Comparison of ENCODE assay signal across 8 cellular contexts in the genomic region with DNA sequence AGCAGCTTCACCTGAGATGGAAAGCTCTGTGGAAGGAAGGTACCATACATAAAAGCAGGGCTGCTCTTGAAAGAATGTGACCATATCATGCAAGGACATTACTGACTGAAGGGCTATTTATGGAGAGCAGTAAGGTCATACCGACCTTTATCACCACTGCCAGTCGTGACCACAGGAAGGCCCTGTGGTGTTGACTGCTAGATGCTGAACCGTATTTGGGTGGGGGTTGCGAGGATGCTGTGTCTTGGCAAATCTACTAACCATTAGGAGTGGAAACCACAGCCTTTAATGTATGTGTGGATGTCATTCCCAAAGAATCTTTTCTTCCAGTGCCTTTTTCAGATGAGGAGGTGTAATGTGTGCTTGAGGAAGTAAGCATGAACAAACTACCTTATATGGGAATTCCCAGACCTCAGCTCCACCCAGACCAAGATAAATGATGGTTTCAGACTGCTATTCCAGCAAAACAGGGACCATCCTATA.
DNase-seq lines count a peak whose midpoint lies in the region; ATAC-seq and TF ChIP-seq lines count a peak whose summit lies in the region.

No MANE protein-coding gene starts in this region.

- H3K27ac Mint-ChIP-seq in activated T-helper 17 cell treated with anti-CD3 and anti-CD28 coated beads, Interleukin-2, amount 50 U/mL, for 72 hours, result peak overlapping the region; percentile 89
- H3K27ac Mint-ChIP-seq in immature natural killer cell, result peak overlapping the region; percentile 43 to 77 (median 66)

- no peak for TF ChIP-seq POLR2A in tibial nerve (IDR thresholded peaks at IDR 0.05)

- H3K36me3 Mint-ChIP-seq in activated T-helper 17 cell treated with anti-CD3 and anti-CD28 coated beads, Interleukin-2, amount 50 U/mL, for 72 hours (ENCODE audit: low read depth), result no peaks in the 10 kb centered on the region
- no peaks in the 10 kb centered on the region for H3K36me3 Mint-ChIP-seq in immature natural killer cell

- DNase-seq in AG10803 (ENCODE audit: low read depth) (peak; percentile 96), HT-29 (ENCODE audit: low spot score) (peak; percentile 36), immature natural killer cell (peak; percentile 26 to 31 (median 31)), tibial nerve (ENCODE audit: low spot score in 2 of 2) (no peak), middle frontal gyrus (ENCODE audit: extremely low spot score, low spot score) (no peak)

- H3K27ac ChIP-seq in tibial nerve, result peak overlapping the region in 3 of 4 donors; percentile 31 to 85 (median 83)

- TF ChIP-seq CTCF in AG10803 (conservative IDR thresholded peaks at IDR 0.05; ENCODE audit: low read length) (no peak), tibial nerve (IDR thresholded peaks at IDR 0.05) (no peak)

- WGBS in tibial nerve, 2 donors, result 49 to 58% methylated on average over 4 of the region's 4 CpGs

- H3K27me3 ChIP-seq in tibial nerve, result no peaks in the 10 kb centered on the region

- TF ChIP-seq EP300 in tibial nerve (IDR thresholded peaks at IDR 0.05), result no peak

- no peaks in the 10 kb centered on the region for H3K27me3 Mint-ChIP-seq in activated T-helper 17 cell treated with anti-CD3 and anti-CD28 coated beads, Interleukin-2, amount 50 U/mL, for 72 hours
- H3K27me3 Mint-ChIP-seq in immature natural killer cell (ENCODE audit: low read depth in 3 of 3), result peaks cover 0 to 3% (median 0%) of the 10 kb centered on the region in 3 donors

- ATAC-seq in GM19438 (IDR thresholded peaks at IDR 0.05; ENCODE audit: low read depth, unreplicated experiment) (peak; percentile 53), GM21360 (IDR thresholded peaks at IDR 0.05; ENCODE audit: unreplicated experiment) (no peak)
- peak; percentile 72 for ATAC-seq in activated T-helper 17 cell treated with anti-CD3 and anti-CD28 coated beads, Interleukin-2, amount 50 U/mL, for 72 hours (replicated peaks)

- no peaks in the 10 kb centered on the region for H3K9me3 ChIP-seq in tibial nerve

- H3K4me1 Mint-ChIP-seq in activated T-helper 17 cell treated with anti-CD3 and anti-CD28 coated beads, Interleukin-2, amount 50 U/mL, for 72 hours, result peaks cover 35% of the 10 kb centered on the region
- H3K4me1 Mint-ChIP-seq in immature natural killer cell, result peaks cover 29 to 47% of the 10 kb centered on the region in 2 donors

- H3K4me3 ChIP-seq in AG10803 (ENCODE audit: low read length) (no peak overlapping the region), tibial nerve (no peak overlapping the region)

- peak overlapping the region; percentile 85 for H3K4me3 Mint-ChIP-seq in activated T-helper 17 cell treated with anti-CD3 and anti-CD28 coated beads, Interleukin-2, amount 50 U/mL, for 72 hours
- peak overlapping the region; percentile 22 to 67 (median 60) for H3K4me3 Mint-ChIP-seq in immature natural killer cell

- H3K36me3 ChIP-seq in tibial nerve, result no peaks in the 10 kb centered on the region

- no peaks in the 10 kb centered on the region for H3K9me3 Mint-ChIP-seq in activated T-helper 17 cell treated with anti-CD3 and anti-CD28 coated beads, Interleukin-2, amount 50 U/mL, for 72 hours
- no peaks in the 10 kb centered on the region for H3K9me3 Mint-ChIP-seq in immature natural killer cell

- peaks cover 0 to 80% (median 45%) of the 10 kb centered on the region in 4 donors for H3K4me1 ChIP-seq in tibial nerve

Comparison
In these comparisons a context has a peak if more than half of its experiments do, and no peak if none do; other contexts are left out.
1. DNase-seq: peak in AG10803 (single experiment), HT-29 (single experiment) and immature natural killer cell (3 of 3); none in tibial nerve (0 of 2) and middle frontal gyrus (single experiment).